Comparison of ENCODE assay signal across 11 cellular contexts in the genomic region with DNA sequence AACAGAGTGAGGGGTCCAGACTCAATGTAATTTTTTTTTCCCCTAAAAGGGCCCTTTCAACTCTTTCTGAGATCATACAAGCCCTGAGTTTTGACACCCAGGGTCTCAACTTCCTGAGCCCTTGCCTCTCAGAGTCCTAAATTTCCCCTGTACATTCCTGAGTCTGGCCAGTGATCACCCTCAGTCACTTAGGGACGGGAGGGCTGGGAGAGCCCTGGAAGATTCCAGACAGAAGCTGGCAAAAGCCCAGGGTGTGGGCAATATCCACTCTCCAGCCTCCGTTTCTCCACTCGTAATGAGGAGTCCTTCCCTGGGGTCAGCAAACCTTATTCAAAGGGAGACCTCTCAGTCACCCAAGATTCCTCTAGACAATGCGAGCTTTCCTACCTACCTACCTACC. TPM values are rescaled to one million over a fixed set of nuclear protein-coding genes. Genes with fewer than 3 reads are reported as not detected.
DNase-seq lines count a peak whose midpoint lies in the region; ATAC-seq, FAIRE-seq and TF ChIP-seq lines count a peak whose summit lies in the region.
"Had no signal": no experiment of that assay in that cellular context is flagged by ENCODE, and none has a peak within 500 bp of the region (broad histone marks: within the 10 kb centered on the region; RNA-seq: fewer than 3 reads in every experiment).

No MANE protein-coding gene starts in this region.

- intact Hi-C loops in HCT116 (cut with micrococcal nuclease): no loop called here
- intact Hi-C loops in GM12878 (cut with micrococcal nuclease; ENCODE audit: unreplicated experiment): loop anchor here (10.0 kb wide), 1 partner anchor 242 kb away; no protein-coding TSS in a partner anchor

- H3K79me2 ChIP-seq in HCT116 (ENCODE audit: insufficient read depth, low read length): peaks cover 69% of the 10 kb centered on the region
- peaks cover 7% of the 10 kb centered on the region for H3K79me2 ChIP-seq in GM12878 (ENCODE audit: control insufficient read depth, insufficient read depth, low read length)

- WGBS in GM12878 (ENCODE audit: insufficient coverage, insufficient replicate concordance, low lambda C conversion rate, missing lambda C conversion rate): 88% methylated on average over 4 of the region's 4 CpGs
- no CpG with 5 or more reads among the region's 4 CpGs for WGBS in gastroesophageal sphincter (ENCODE audit: low coverage in 1 of 2), 2 donors

- no peak for TF ChIP-seq CTCF in HCT116 (IDR thresholded peaks at IDR 0.05 in 2 of 3, conservative IDR thresholded peaks at IDR 0.05 in 1 of 3; ENCODE audit: borderline replicate concordance in 1 of 3, insufficient read depth in 1 of 3, low read depth in 2 of 3, low read length in 2 of 3)
- TF ChIP-seq CTCF in GM12878 (IDR thresholded peaks at IDR 0.05 in 2 of 3, conservative IDR thresholded peaks at IDR 0.05 in 1 of 3; ENCODE audit: control insufficient read depth in 2 of 3, extremely low read depth in 1 of 3, insufficient read depth in 1 of 3, low read depth in 3 of 3, low read length in 3 of 3): no peak
- no peak for TF ChIP-seq CTCF in gastroesophageal sphincter (IDR thresholded peaks at IDR 0.05)

- SMC1A ChIA-PET in GM12878 (lab: Charles Lee; ENCODE audit: uncharacterized antibody, unreplicated experiment): interaction anchor here (0.9 to 6.2 kb wide), 9 partner anchors 13 to 238 kb away, joined by 3 to 55 read pairs (median 5); no protein-coding TSS in a partner anchor

- H4K20me1 ChIP-seq in HCT116 (ENCODE audit: insufficient read depth) (no peaks in the 10 kb centered on the region), GM12878 (ENCODE audit: control insufficient read depth, insufficient read depth) (no peaks in the 10 kb centered on the region)

- no peaks in the 10 kb centered on the region for H3K9me2 ChIP-seq in HCT116 (ENCODE audit: insufficient read depth)

- peaks cover 0 to 3% of the 10 kb centered on the region in 2 experiments; a peak in 1 of 4 replicates for H3K36me3 ChIP-seq in HCT116 (ENCODE audit: control insufficient read depth in 1 of 2, insufficient read depth in 2 of 2, low read length in 2 of 2)
- no peaks in the 10 kb centered on the region; a peak in 1 of 4 replicates for H3K36me3 ChIP-seq in GM12878 (ENCODE audit: control insufficient read depth in 2 of 2, insufficient read depth in 2 of 2, low read length in 1 of 2)
- H3K36me3 ChIP-seq in subcutaneous abdominal adipose tissue (ENCODE audit: control insufficient read depth in 5 of 5, insufficient read depth in 5 of 5, low read length in 5 of 5): no peaks in the 10 kb centered on the region
- H3K36me3 ChIP-seq in gastroesophageal sphincter: peaks cover 0 to 4% of the 10 kb centered on the region in 2 donors

- TF ChIP-seq EP300 in GM12878 (IDR thresholded peaks at IDR 0.05; ENCODE audit: borderline replicate concordance in 1 of 2, control insufficient read depth in 1 of 2, low read depth in 2 of 2, low read length in 2 of 2) (no peak), gastroesophageal sphincter (IDR thresholded peaks at IDR 0.05) (no peak)

- H3K9me3 ChIP-seq in HCT116 (ENCODE audit: control insufficient read depth in 1 of 2, insufficient read depth in 1 of 2, low read depth in 1 of 2, low read length in 2 of 2) (no peaks in the 10 kb centered on the region), GM12878 (replicated peaks; ENCODE audit: control insufficient read depth, insufficient read depth, low read length) (no peaks in the 10 kb centered on the region), iPS-18c (ENCODE audit: control insufficient read depth, insufficient read depth, low read length) (no peaks in the 10 kb centered on the region), subcutaneous abdominal adipose tissue (ENCODE audit: control insufficient read depth in 5 of 5, low read length in 5 of 5) (no peaks in the 10 kb centered on the region), gastroesophageal sphincter (no peaks in the 10 kb centered on the region)

- DNase-seq in HCT116 (ENCODE audit: low read depth, low spot score) (no peak), GM12878 (ENCODE audit: low read depth, low spot score) (no peak), RCC 7860 (ENCODE audit: low spot score) (no peak)
- DNase-seq in stimulated activated CD4-positive, alpha-beta T cell treated with anti-CD3 and anti-CD28 coated beads, Interleukin-4, amount 100 ng/mL, for 4 hours: no peak
- DNase-seq: amniotic stem cell, KBM-7 had no signal

- CTCF ChIA-PET in HCT116 (lab: Charles Lee): interaction anchor here (0.8 to 2.7 kb wide), 7 partner anchors 9 to 239 kb away, joined by 3 to 42 read pairs (median 9); no protein-coding TSS in a partner anchor
- CTCF ChIA-PET in GM12878 (lab: Yijun Ruan, JAX): interaction anchor here (0.7 to 5.2 kb wide), 19 partner anchors 10 to 92 kb away, joined by 3 to 93 read pairs (median 6); a partner anchor contains a TSS

- peak overlapping the region; percentile 78 for H3K4me2 ChIP-seq in HCT116 (ENCODE audit: low read length)
- no peak overlapping the region for H3K4me2 ChIP-seq in GM12878 (ENCODE audit: control insufficient read depth, insufficient read depth)

- H3K4me3 ChIP-seq in HCT116 (replicated peaks in 1 of 2; ENCODE audit: low read depth in 1 of 2, low read length in 2 of 2): peak overlapping the region; percentile 83 to 99
- H3K4me3 ChIP-seq in GM12878: 0 out of 2 replicates have a peak overlapping the region, but pooled peaks have one; percentile 98
- peak overlapping the region; percentile 94; the same call in 1 of the 2 replicates for H3K4me3 ChIP-seq in iPS-18c (ENCODE audit: insufficient read depth, low read depth, low read length)
- no peak overlapping the region for H3K4me3 ChIP-seq in subcutaneous abdominal adipose tissue (ENCODE audit: low read depth in 1 of 5, low read length in 5 of 5)
- H3K4me3 ChIP-seq in gastroesophageal sphincter: no peak overlapping the region

- BruUV-seq in HCT116 (replicated peaks; lab: Mats Ljungman, UMichigan): no TSS peak
- BruUV-seq in GM12878 (replicated peaks; lab: Mats Ljungman, UMichigan): no TSS peak

- in situ Hi-C loops in GM12878 (cut with MboI): no loop called here

- RAD21 ChIA-PET in HCT116 (lab: Charles Lee; ENCODE audit: low non-redundant PET in 1 of 2, low total read pairs in 2 of 2, uncharacterized antibody in 2 of 2, unreplicated experiment in 2 of 2): interaction anchor here in 1 of 2 experiments (1.2 to 2.1 kb wide), 2 partner anchors 75 to 76 kb away, joined by 3 to 6 read pairs; no protein-coding TSS in a partner anchor
- RAD21 ChIA-PET in GM12878 (lab: Charles Lee; ENCODE audit: unreplicated experiment): interaction anchor here (0.8 to 4.8 kb wide), 10 partner anchors 10 to 238 kb away, joined by 3 to 48 read pairs (median 6); a partner anchor contains a TSS

- H3K27ac ChIP-seq in HCT116 (ENCODE audit: low read depth, low read length) (peak overlapping the region; percentile 87), GM12878 (ENCODE audit: control insufficient read depth, insufficient read depth) (no peak overlapping the region), subcutaneous abdominal adipose tissue (ENCODE audit: low read depth, low read length) (peak overlapping the region; percentile 46), gastroesophageal sphincter (no peak overlapping the region)

- FAIRE-seq in GM12878 (lab: Jason Lieb, UNC) (no peak), RCC 7860 (lab: Jason Lieb, UNC) (no peak)
- FAIRE-seq: TTC549 had no signal

- H2AFZ ChIP-seq in HCT116 (ENCODE audit: low read depth, low read length, poor library complexity, severe bottlenecking): no peak overlapping the region
- no peak overlapping the region for H2AFZ ChIP-seq in GM12878 (ENCODE audit: control insufficient read depth, low read depth, low read length)

- no peak for TF ChIP-seq RAD21 in HCT116 (IDR thresholded peaks at IDR 0.05; ENCODE audit: low read depth)
- TF ChIP-seq RAD21 in GM12878 (IDR thresholded peaks at IDR 0.05; ENCODE audit: insufficient read depth, low read depth, low read length): no peak

- no peak for ATAC-seq in HCT116
- ATAC-seq in GM12878: no peak
- no peak for ATAC-seq in gastroesophageal sphincter
- ATAC-seq in GM21447 (IDR thresholded peaks at IDR 0.05; ENCODE audit: unreplicated experiment): no peak

- H3K9ac ChIP-seq in HCT116 (ENCODE audit: low read length) (peak overlapping the region; percentile 79), GM12878 (ENCODE audit: control insufficient read depth, insufficient read depth, low read length) (no peak overlapping the region), subcutaneous abdominal adipose tissue (ENCODE audit: low read length in 5 of 5) (peak overlapping the region in 2 of 5 donors; percentile 4 to 26)

- H3K4me1 ChIP-seq in HCT116 (ENCODE audit: control insufficient read depth in 1 of 2, insufficient read depth in 2 of 2, low read length in 2 of 2) (peaks cover 27 to 61% of the 10 kb centered on the region in 2 experiments), GM12878 (ENCODE audit: control insufficient read depth, insufficient read depth, low read length) (peaks cover 4% of the 10 kb centered on the region), subcutaneous abdominal adipose tissue (ENCODE audit: control insufficient read depth in 5 of 5, insufficient read depth in 5 of 5, low read length in 5 of 5) (peaks cover 10 to 70% (median 53%) of the 10 kb centered on the region in 5 donors), gastroesophageal sphincter (peaks cover 0 to 66% (median 15%) of the 10 kb centered on the region in 3 donors)

- POLR2A ChIA-PET in HCT116 (lab: Charles Lee): interaction anchor here (0.8 to 3.1 kb wide), 6 partner anchors 10 to 238 kb away, joined by 3 to 16 read pairs (median 6); a partner anchor contains a TSS
- POLR2A ChIA-PET in GM12878 (lab: Charles Lee): interaction anchor here (0.8 to 3.8 kb wide), 2 partner anchors 21 to 36 kb away, joined by 3 to 16 read pairs; a partner anchor contains a TSS

- H3K27me3 ChIP-seq in HCT116 (ENCODE audit: insufficient read depth, low read length): no peaks in the 10 kb centered on the region
- H3K27me3 ChIP-seq in GM12878 (replicated peaks in 1 of 2; ENCODE audit: control insufficient read depth in 2 of 2, insufficient read depth in 2 of 2, low read length in 1 of 2): no peaks in the 10 kb centered on the region; a peak in 1 of 4 replicates
- peaks cover 0 to 15% (median 7%) of the 10 kb centered on the region in 5 donors for H3K27me3 ChIP-seq in subcutaneous abdominal adipose tissue (ENCODE audit: control insufficient read depth in 5 of 5, insufficient read depth in 4 of 5, low read length in 5 of 5)
- H3K27me3 ChIP-seq in gastroesophageal sphincter: peaks cover 23% of the 10 kb centered on the region

- no peak for TF ChIP-seq POLR2A in HCT116 (IDR thresholded peaks at IDR 0.05; ENCODE audit: borderline replicate concordance, extremely low read depth, insufficient read depth, insufficient read length)
- TF ChIP-seq POLR2A in GM12878 (IDR thresholded peaks at IDR 0.05; ENCODE audit: low read depth, low read length): no peak
- TF ChIP-seq POLR2A in gastroesophageal sphincter (IDR thresholded peaks at IDR 0.05): no peak

RNA-seq across cellular contexts. Expression of a gene that starts 1.6 kb away (rescaled TPM):
- 89.1 TPM for total RNA-seq in HCT116 (2021; ENCODE audit: unreplicated experiment)
- 125 and 158 TPM in 2 replicates for polyA plus RNA-seq in HCT116 (2012)
- total RNA-seq in GM12878 (2013; cell fraction: nucleolus; rRNA removed): 34.6 and 46.1 TPM in 2 replicates
- total RNA-seq in GM12878 (2014; rRNA removed): 1.8 and 2.5 TPM in 2 replicates
- 1.2 and 1.3 TPM in 2 replicates for total RNA-seq in GM12878 (2014; rRNA removed; fragmentation: Illumina TruSeq; extraction: Trizol)
- 10.0 and 11.0 TPM in 2 replicates for total RNA-seq in GM12878 (2021)
- 15.1 TPM for polyA plus RNA-seq in GM12878 (2011; ENCODE audit: low read depth)
- polyA plus RNA-seq in GM12878 (2011; rRNA removed): 2.3 and 2.4 TPM in 2 replicates
- polyA plus RNA-seq in GM12878 (2011; cell fraction: cytosol; rRNA removed): 3.5 and 3.6 TPM in 2 replicates
- 15.1 and 17.8 TPM in 2 replicates for polyA plus RNA-seq in GM12878 (2011; cell fraction: nucleus; rRNA removed)
- 23.7 and 26.2 TPM in 2 replicates for polyA plus RNA-seq in GM12878 (2012)
- 3.0 and 3.3 TPM in 2 replicates for polyA plus RNA-seq in GM12878 (2014; fragmentation: Illumina TruSeq; extraction: Trizol)
- 1 to 10 TPM in 1 of 2 experiments, under 1 TPM in 1; 0.40 to 1.9 TPM for polyA plus RNA-seq in GM12878 (2014; fragmentation: Nextera tagmentation; extraction: Ambion mirVana)
- polyA plus RNA-seq in GM12878 (2014; rRNA removed): 4.4 and 4.7 TPM in 2 replicates
- 1 to 10 TPM; 2.4 to 2.6 TPM for polyA plus RNA-seq in GM12878 (2016; fragmentation: Nextera tagmentation; extraction: Ambion mirVana)
- 2.3 and 4.3 TPM in 2 replicates for polyA minus RNA-seq in GM12878 (2011; rRNA and poly(A)+ RNA removed)
- 2.5 and 4.3 TPM in 2 replicates for polyA minus RNA-seq in GM12878 (2011; cell fraction: cytosol; rRNA and poly(A)+ RNA removed)
- 3.1 and 4.4 TPM in 2 replicates for polyA minus RNA-seq in GM12878 (2011; cell fraction: nucleus; rRNA and poly(A)+ RNA removed)
- total RNA-seq in gastroesophageal sphincter: 10 to 100 TPM in 1 of 4 donors, 1 to 10 TPM in 3; 5.5 to 15.5 (median 9.3) TPM

RNA-seq across cellular contexts. Expression of a gene that starts 3.2 kb away (rescaled TPM):
- total RNA-seq in HCT116 (2021; ENCODE audit: unreplicated experiment) (30.5 TPM), GM12878 (2014; rRNA removed) (18.4 and 30.9 TPM in 2 replicates), GM12878 (2014; rRNA removed; fragmentation: Illumina TruSeq; extraction: Trizol) (19.5 and 23.2 TPM in 2 replicates), GM12878 (2021) (18.8 TPM in 2 replicates), gastroesophageal sphincter (10 to 100 TPM in 1 of 4 donors, 1 to 10 TPM in 3; 1.7 to 10.7 (median 5.8) TPM)
- polyA plus RNA-seq in HCT116 (2012): 9.4 and 11.6 TPM in 2 replicates
- 2.6 and 3.9 TPM in 2 replicates for total RNA-seq in GM12878 (2013; cell fraction: nucleolus; rRNA removed)
- 1.3 TPM for polyA plus RNA-seq in GM12878 (2011; ENCODE audit: low read depth)
- polyA plus RNA-seq in GM12878 (2011; rRNA removed) (3.1 and 5.0 TPM in 2 replicates), GM12878 (2014; fragmentation: Illumina TruSeq; extraction: Trizol) (13.3 and 22.1 TPM in 2 replicates), GM12878 (2014; fragmentation: Nextera tagmentation; extraction: Ambion mirVana) (1 to 10 TPM; 2.0 to 5.4 TPM), GM12878 (2014; rRNA removed) (17.4 and 24.4 TPM in 2 replicates), GM12878 (2016; fragmentation: Nextera tagmentation; extraction: Ambion mirVana) (10 to 100 TPM; 23.2 to 24.3 TPM)
- polyA plus RNA-seq in GM12878 (2011; cell fraction: cytosol; rRNA removed): 5.4 and 6.9 TPM in 2 replicates
- polyA plus RNA-seq in GM12878 (2011; cell fraction: nucleus; rRNA removed): 2.1 and 4.8 TPM in 2 replicates
- 3.3 and 4.2 TPM in 2 replicates for polyA plus RNA-seq in GM12878 (2012)
- polyA minus RNA-seq in GM12878 (2011; rRNA and poly(A)+ RNA removed): 2.6 and 3.6 TPM in 2 replicates
- 4.0 and 6.8 TPM in 2 replicates for polyA minus RNA-seq in GM12878 (2011; cell fraction: cytosol; rRNA and poly(A)+ RNA removed)
- 1.3 and 3.3 TPM in 2 replicates for polyA minus RNA-seq in GM12878 (2011; cell fraction: nucleus; rRNA and poly(A)+ RNA removed)

RNA-seq across cellular contexts. Expression of a gene that starts 20.4 kb away (rescaled TPM):
- total RNA-seq in HCT116 (2021; ENCODE audit: unreplicated experiment) (103 TPM), GM12878 (2014; rRNA removed) (74.7 and 82.6 TPM in 2 replicates), GM12878 (2014; rRNA removed; fragmentation: Illumina TruSeq; extraction: Trizol) (45.4 and 57.2 TPM in 2 replicates), GM12878 (2021) (70.1 and 75.3 TPM in 2 replicates), gastroesophageal sphincter (10 to 100 TPM; 52.7 to 84.6 (median 68.4) TPM)
- 96.9 and 130 TPM in 2 replicates for polyA plus RNA-seq in HCT116 (2012)
- total RNA-seq in GM12878 (2013; cell fraction: nucleolus; rRNA removed): 59.3 and 59.4 TPM in 2 replicates
- polyA plus RNA-seq in GM12878 (2011; ENCODE audit: low read depth): 161 TPM
- polyA plus RNA-seq in GM12878 (2011; rRNA removed) (36.8 and 65.0 TPM in 2 replicates), GM12878 (2014; fragmentation: Illumina TruSeq; extraction: Trizol) (23.1 and 52.0 TPM in 2 replicates), GM12878 (2014; fragmentation: Nextera tagmentation; extraction: Ambion mirVana) (10 to 100 TPM; 14.7 to 36.8 TPM), GM12878 (2014; rRNA removed) (104 and 113 TPM in 2 replicates), GM12878 (2016; fragmentation: Nextera tagmentation; extraction: Ambion mirVana) (10 to 100 TPM; 54.2 to 66.8 TPM)
- 105 and 127 TPM in 2 replicates for polyA plus RNA-seq in GM12878 (2011; cell fraction: cytosol; rRNA removed)
- 101 and 105 TPM in 2 replicates for polyA plus RNA-seq in GM12878 (2011; cell fraction: nucleus; rRNA removed)
- polyA plus RNA-seq in GM12878 (2012): 49.9 and 53.1 TPM in 2 replicates
- 51.6 and 101 TPM in 2 replicates for polyA minus RNA-seq in GM12878 (2011; rRNA and poly(A)+ RNA removed)
- 45.3 and 49.4 TPM in 2 replicates for polyA minus RNA-seq in GM12878 (2011; cell fraction: cytosol; rRNA and poly(A)+ RNA removed)
- 28.0 and 31.4 TPM in 2 replicates for polyA minus RNA-seq in GM12878 (2011; cell fraction: nucleus; rRNA and poly(A)+ RNA removed)

RNA-seq across cellular contexts. Expression of a gene that starts 32.9 kb away (rescaled TPM):
- 58.9 TPM for total RNA-seq in HCT116 (2021; ENCODE audit: unreplicated experiment)
- polyA plus RNA-seq in HCT116 (2012): 44.4 and 46.7 TPM in 2 replicates
- total RNA-seq in GM12878 (2013; cell fraction: nucleolus; rRNA removed): 19.5 and 22.8 TPM in 2 replicates
- 16.9 and 18.8 TPM in 2 replicates for total RNA-seq in GM12878 (2014; rRNA removed)
- 7.5 and 7.7 TPM in 2 replicates for total RNA-seq in GM12878 (2014; rRNA removed; fragmentation: Illumina TruSeq; extraction: Trizol)
- total RNA-seq in GM12878 (2021): 38.7 and 40.1 TPM in 2 replicates
- polyA plus RNA-seq in GM12878 (2011; ENCODE audit: low read depth): 8.8 TPM
- 7.4 and 27.2 TPM in 2 replicates for polyA plus RNA-seq in GM12878 (2011; rRNA removed)
- polyA plus RNA-seq in GM12878 (2011; cell fraction: cytosol; rRNA removed): 16.8 and 18.1 TPM in 2 replicates
- polyA plus RNA-seq in GM12878 (2011; cell fraction: nucleus; rRNA removed): 73.9 and 87.0 TPM in 2 replicates
- polyA plus RNA-seq in GM12878 (2012): 25.0 and 25.7 TPM in 2 replicates
- 7.6 and 20.5 TPM in 2 replicates for polyA plus RNA-seq in GM12878 (2014; fragmentation: Illumina TruSeq; extraction: Trizol)
- 1 to 10 TPM; 1.3 to 2.4 TPM for polyA plus RNA-seq in GM12878 (2014; fragmentation: Nextera tagmentation; extraction: Ambion mirVana)
- 20.6 and 24.9 TPM in 2 replicates for polyA plus RNA-seq in GM12878 (2014; rRNA removed)
- polyA plus RNA-seq in GM12878 (2016; fragmentation: Nextera tagmentation; extraction: Ambion mirVana): 10 to 100 TPM in 1 of 2 experiments, 1 to 10 TPM in 1; 9.8 to 12.5 TPM
- 25.1 and 39.2 TPM in 2 replicates for polyA minus RNA-seq in GM12878 (2011; rRNA and poly(A)+ RNA removed)
- 9.8 and 10.8 TPM in 2 replicates for polyA minus RNA-seq in GM12878 (2011; cell fraction: cytosol; rRNA and poly(A)+ RNA removed)
- 16.8 and 27.8 TPM in 2 replicates for polyA minus RNA-seq in GM12878 (2011; cell fraction: nucleus; rRNA and poly(A)+ RNA removed)
- total RNA-seq in gastroesophageal sphincter: 10 to 100 TPM in 3 of 4 donors, 1 to 10 TPM in 1; 7.1 to 18.8 (median 12.5) TPM

Comparison
In these comparisons a context has a peak if more than half of its experiments do, and no peak if none do; other contexts are left out.
1. H3K27ac ChIP-seq: peak in HCT116 (single experiment) and subcutaneous abdominal adipose tissue (single experiment); none in GM12878 (single experiment) and gastroesophageal sphincter (0 of 4).
2. H3K4me3 ChIP-seq: peak in HCT116 (2 of 2), GM12878 (single experiment) and iPS-18c (single experiment); none in subcutaneous abdominal adipose tissue (0 of 5) and gastroesophageal sphincter (0 of 2).